8 cellular contexts compared by ENCODE assay signal in genomic region chr5:41924872-41925554, GRCh38. TPM values are rescaled to one million over a fixed set of nuclear protein-coding genes. Genes with fewer than 3 reads are reported as not detected.
DNase-seq lines count a peak whose midpoint lies in the region; ATAC-seq and TF ChIP-seq lines count a peak whose summit lies in the region.

TSS of gene FBXO4 (plus strand) at chr5:41925281. CDS start at chr5:41925310, 29 bp downstream.

- peak; percentile 53 for TF ChIP-seq CTCF in BE2C (IDR thresholded peaks at IDR 0.05; ENCODE audit: low read depth, low read length)

- peak; percentile 98 for ATAC-seq in HG03432 (IDR thresholded peaks at IDR 0.05; ENCODE audit: unreplicated experiment)

- peaks cover 4% of the 10 kb centered on the region; the same call in 1 of the 2 replicates for H3K27me3 ChIP-seq in BE2C

- no peaks in the 10 kb centered on the region for H3K9me3 ChIP-seq in BE2C

- peaks cover 1% of the 10 kb centered on the region for H3K36me3 ChIP-seq in BE2C

- DNase-seq in BE2C (peak; percentile 88), NCI-H524 (lab: John Stamatoyannopoulos, UW) (peak; percentile 59 to 84), left kidney (ENCODE audit: low read depth, low spot score) (peak; percentile 92)
- DNase-seq in activated CD4-positive, alpha-beta T cell treated with anti-CD3 and anti-CD28 coated beads for 4 hours = peak; percentile 80 to 84
- peak; percentile 85 for DNase-seq in stimulated activated CD4-positive, alpha-beta T cell treated with anti-CD3 and anti-CD28 coated beads, Interleukin-2, amount 100 ng/mL, for 4 hours (ENCODE audit: low read depth)

- H3K4me3 ChIP-seq in BE2C (ENCODE audit: low read depth, low read length) = peak within 1 kb of the TSS; percentile 75

- TF ChIP-seq POLR2A in GM19193 (IDR thresholded peaks at IDR 0.05; ENCODE audit: extremely low read depth, insufficient read depth, insufficient read length) = peak; percentile 90

- no peaks in the 10 kb centered on the region for H3K4me1 ChIP-seq in BE2C

- H3K27ac ChIP-seq in cingulate gyrus (ENCODE audit: low read depth, low read length) = peak within 1 kb of the TSS; percentile 73

RNA-seq across cellular contexts. Expression of gene FBXO4, which starts in this region (rescaled TPM):
- polyA plus RNA-seq in BE2C (2012; ENCODE audit: insufficient read depth, insufficient read length, low read depth) = 3.4 TPM

Comparison
In these comparisons a context has a peak if more than half of its experiments do, and no peak if none do; other contexts are left out.
1. Peak in every context shown above with its lines: DNase-seq, ATAC-seq, H3K4me3 ChIP-seq and H3K27ac ChIP-seq.